Comparison of ENCODE assay signal across 31 cellular contexts in the genomic region with DNA sequence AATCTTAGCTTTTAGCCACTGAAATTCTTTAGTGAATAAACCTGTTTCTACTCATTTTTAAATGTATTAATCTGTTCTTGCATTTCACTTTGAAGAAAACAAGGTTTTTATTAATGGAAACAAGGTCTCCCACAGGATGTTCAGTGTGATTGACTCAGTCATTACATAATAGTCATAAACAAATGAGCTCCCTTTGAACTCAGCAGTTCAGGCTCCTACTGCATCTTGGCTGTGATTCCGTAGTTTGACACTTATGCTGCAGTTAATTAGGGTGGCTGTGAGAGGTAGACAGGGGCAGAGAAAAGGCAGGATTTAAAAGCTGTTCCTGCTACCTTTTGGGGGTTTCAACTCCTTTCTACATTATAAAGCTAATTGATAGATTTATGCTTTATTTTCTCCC.
A peak's percentile ranks its signal among the peaks of the same experiment; 100 is the strongest.
DNase-seq lines count a peak whose midpoint lies in the region; ATAC-seq, FAIRE-seq and TF ChIP-seq lines count a peak whose summit lies in the region.
"Had no signal": no experiment of that assay in that cellular context is flagged by ENCODE, and none has a peak within 500 bp of the region (broad histone marks: within the 10 kb centered on the region; RNA-seq: fewer than 3 reads in every experiment).

No MANE protein-coding gene starts in this region.

- 87% methylated on average over 1 of the region's 1 CpG for WGBS in SK-N-SH (ENCODE audit: low lambda C conversion rate)

- TF ChIP-seq RAD21 in SK-N-SH (IDR thresholded peaks at IDR 0.05; ENCODE audit: low read length) = no peak

- H3K36me3 Mint-ChIP-seq in activated CD8-positive, alpha-beta T cell treated with anti-CD3 and anti-CD28 coated beads for 36 hours (ENCODE audit: low read depth) = no peaks in the 10 kb centered on the region
- H3K36me3 Mint-ChIP-seq: CD4-positive, CD25-positive, alpha-beta regulatory T cell; naive B cell had no signal

- H3K9ac ChIP-seq in SK-N-SH = no peak overlapping the region
- no peak overlapping the region for H3K9ac ChIP-seq in keratinocyte (ENCODE audit: control insufficient read depth, extremely low read depth, insufficient read depth, low read length)
- H3K9ac ChIP-seq: GM23248 had no signal

- TF ChIP-seq EP300 in SK-N-SH (IDR thresholded peaks at IDR 0.05; ENCODE audit: borderline replicate concordance in 1 of 2, low read depth in 1 of 2, low read length in 1 of 2) = no peak

- no peaks in the 10 kb centered on the region for H3K9me3 ChIP-seq in SK-N-SH
- H3K9me3 ChIP-seq in keratinocyte (ENCODE audit: control insufficient read depth, low read depth, low read length) = no peaks in the 10 kb centered on the region
- H3K9me3 ChIP-seq: gastroesophageal sphincter, MG63, right lobe of liver, stomach had no signal

- H3K27me3 ChIP-seq in SK-N-SH (ENCODE audit: insufficient read depth) (no peaks in the 10 kb centered on the region), keratinocyte (ENCODE audit: control insufficient read depth, extremely low read depth, insufficient read depth, low read length) (no peaks in the 10 kb centered on the region)
- H3K27me3 ChIP-seq: dorsolateral prefrontal cortex, gastroesophageal sphincter, MG63, right lobe of liver, stomach had no signal

- no peaks in the 10 kb centered on the region for H3K9me2 ChIP-seq in SK-N-SH

- ATAC-seq in SK-N-SH treated with all-trans-retinoic acid at 6 μM for 48 hours (peak; percentile 24; the same call in 1 of the 3 replicates), omental fat pad (ENCODE audit: low FRiP score) (no peak)
- ATAC-seq in activated CD8-positive, alpha-beta T cell treated with anti-CD3 and anti-CD28 coated beads for 36 hours = no peak
- ATAC-seq: activated CD4-positive, CD25-positive, alpha-beta regulatory T cell treated with anti-CD3 and anti-CD28 coated beads, Interleukin-2, amount 50 U/mL, for 24 hours; activated naive CD8-positive, alpha-beta T cell treated with anti-CD3 and anti-CD28 coated beads, Interleukin-2, amount 50 U/mL, for 24 hours; gastroesophageal sphincter; left lobe of liver; right lobe of liver had no signal

- no peaks in the 10 kb centered on the region for H4K20me1 ChIP-seq in SK-N-SH (ENCODE audit: insufficient read depth)
- no peaks in the 10 kb centered on the region for H4K20me1 ChIP-seq in keratinocyte (ENCODE audit: control insufficient read depth, extremely low read depth, insufficient read depth, low read length)

- no peaks in the 10 kb centered on the region for H3K36me3 ChIP-seq in SK-N-SH (replicated peaks in 1 of 2; ENCODE audit: control insufficient read depth in 1 of 2, insufficient read depth in 2 of 2, low read length in 1 of 2)
- peaks cover 8 to 9% of the 10 kb centered on the region in 2 experiments for H3K36me3 ChIP-seq in keratinocyte (ENCODE audit: control insufficient read depth in 2 of 2, extremely low read depth in 1 of 2, insufficient read depth in 2 of 2, low read length in 2 of 2)
- H3K36me3 ChIP-seq: gastroesophageal sphincter, right lobe of liver, stomach had no signal

- H3K4me1 Mint-ChIP-seq in activated CD8-positive, alpha-beta T cell treated with anti-CD3 and anti-CD28 coated beads for 36 hours (ENCODE audit: low read depth) = no peaks in the 10 kb centered on the region
- H3K4me1 Mint-ChIP-seq: activated naive CD8-positive, alpha-beta T cell treated with anti-CD3 and anti-CD28 coated beads, Interleukin-2, amount 50 U/mL, for 24 hours; CD4-positive, CD25-positive, alpha-beta regulatory T cell; central memory CD8-positive, alpha-beta T cell; naive B cell had no signal

- H3K4me2 ChIP-seq in SK-N-SH (no peak overlapping the region), keratinocyte (ENCODE audit: control insufficient read depth, extremely low read depth, insufficient read depth, low read depth, low read length) (peak overlapping the region; percentile 6)

- H3K79me2 ChIP-seq in SK-N-SH (ENCODE audit: insufficient read depth) (no peaks in the 10 kb centered on the region), keratinocyte (ENCODE audit: control insufficient read depth, insufficient read depth, low read length) (no peaks in the 10 kb centered on the region)

- dilution Hi-C loops in keratinocyte (cut with MboI; ENCODE audit: extremely low pct_ligation_motif_present, low sequenced_read_pairs) = no loop called here

- no peaks in the 10 kb centered on the region for H3K9me1 ChIP-seq in keratinocyte (ENCODE audit: control insufficient read depth, extremely low read depth, insufficient read depth, low read length)

- H3K4me3 ChIP-seq in SK-N-SH (ENCODE audit: low read depth in 2 of 2, low read length in 1 of 2) (no peak overlapping the region), keratinocyte (ENCODE audit: control insufficient read depth in 2 of 3, extremely low read depth in 1 of 3, insufficient read depth in 2 of 3, low read depth in 1 of 3, low read length in 3 of 3) (no peak overlapping the region)
- H3K4me3 ChIP-seq: dorsolateral prefrontal cortex, gastroesophageal sphincter, GM23248, MG63, right lobe of liver, stomach had no signal

- H3K4me1 ChIP-seq in SK-N-SH (ENCODE audit: control insufficient read depth in 1 of 2, insufficient read depth in 2 of 2, low read depth in 1 of 2, low read length in 1 of 2) (no peaks in the 10 kb centered on the region; a peak in 1 of 4 replicates), keratinocyte (ENCODE audit: control insufficient read depth, extremely low read depth, insufficient read depth, low read length) (peaks cover 7% of the 10 kb centered on the region)

- H2AFZ ChIP-seq in SK-N-SH (ENCODE audit: low read depth) (no peak overlapping the region), keratinocyte (ENCODE audit: control insufficient read depth, low read length) (no peak overlapping the region)
- H2AFZ ChIP-seq: GM23248 had no signal

- CTCF ChIA-PET in SK-N-SH (lab: Yijun Ruan, JAX) = interaction anchor here (0.5 to 2.0 kb wide), 6 partner anchors 13 to 336 kb away, joined by 3 to 6 read pairs (median 4); no protein-coding TSS in a partner anchor
- CTCF ChIA-PET in activated CD8-positive, alpha-beta T cell treated with anti-CD3 and anti-CD28 coated beads for 36 hours (lab: Charles Lee) = interaction anchor here (1.2 kb wide), 1 partner anchor 21 kb away, joined by 3 read pairs; no protein-coding TSS in a partner anchor

- intact Hi-C loops in activated CD8-positive, alpha-beta T cell treated with anti-CD3 and anti-CD28 coated beads for 36 hours (cut with micrococcal nuclease) = no loop called here

- H3K27ac Mint-ChIP-seq in activated CD8-positive, alpha-beta T cell treated with anti-CD3 and anti-CD28 coated beads for 36 hours = no peak overlapping the region
- H3K27ac Mint-ChIP-seq: activated naive CD8-positive, alpha-beta T cell treated with anti-CD3 and anti-CD28 coated beads, Interleukin-2, amount 50 U/mL, for 24 hours; naive B cell had no signal

- H3K27me3 Mint-ChIP-seq in activated CD8-positive, alpha-beta T cell treated with anti-CD3 and anti-CD28 coated beads for 36 hours = peaks cover 8% of the 10 kb centered on the region

- DNase-seq in SK-N-SH (no peak), amniotic epithelial cell (ENCODE audit: low read depth) (peak; percentile 7), keratinocyte (ENCODE audit: low read depth, low spot score) (no peak), renal cortical epithelial cell (ENCODE audit: low read depth) (peak; percentile 60), omental fat pad (ENCODE audit: low spot score) (no peak), SHP77 (lab: John Stamatoyannopoulos, UW) (no peak)
- DNase-seq in activated CD8-positive, alpha-beta T cell treated with anti-CD3 and anti-CD28 coated beads for 36 hours = no peak
- DNase-seq: activated CD4-positive, alpha-beta T cell treated with anti-CD3 and anti-CD28 coated beads, Interleukin-2, amount 50 U/mL, for 48 hours; activated CD8-positive, alpha-beta memory T cell treated with anti-CD3 and anti-CD28 coated beads, Interleukin-2, amount 50 U/mL, for 4 hours; activated naive CD4-positive, alpha-beta T cell; activated naive CD8-positive, alpha-beta T cell treated with anti-CD3 and anti-CD28 coated beads, Interleukin-2, amount 50 U/mL, for 24 hours; CD4-positive, CD25-positive, alpha-beta regulatory T cell; dorsolateral prefrontal cortex; GM23248; KG1; MG63; naive B cell; NCI-H2029; NCI-H526; right lobe of liver; stimulated activated CD4-positive, alpha-beta T cell treated with anti-CD3 and anti-CD28 coated beads, Interleukin-2, amount 100 ng/mL, for 48 hours; stomach had no signal

- H3K27ac ChIP-seq in SK-N-SH (ENCODE audit: low read depth in 2 of 2, low read length in 1 of 2) (no peak overlapping the region), keratinocyte (ENCODE audit: control insufficient read depth, insufficient read depth, low read length) (no peak overlapping the region)
- H3K27ac ChIP-seq: gastroesophageal sphincter, GM23248, right lobe of liver, stomach had no signal

- no peak for FAIRE-seq in keratinocyte (lab: Jason Lieb, UNC)
- FAIRE-seq: D721Med, GM19239, TTC549, urothelium cell line had no signal

- H3K9me3 Mint-ChIP-seq in activated CD8-positive, alpha-beta T cell treated with anti-CD3 and anti-CD28 coated beads for 36 hours = no peaks in the 10 kb centered on the region
- H3K9me3 Mint-ChIP-seq: activated naive CD8-positive, alpha-beta T cell treated with anti-CD3 and anti-CD28 coated beads, Interleukin-2, amount 50 U/mL, for 24 hours; central memory CD8-positive, alpha-beta T cell had no signal

- TF ChIP-seq CTCF in SK-N-SH (IDR thresholded peaks at IDR 0.05) (no peak), keratinocyte (optimal IDR thresholded peaks at IDR 0.05 in 1 of 3, IDR thresholded peaks at IDR 0.05 in 1 of 3, conservative IDR thresholded peaks at IDR 0.05 in 1 of 3; ENCODE audit: extremely low read depth in 1 of 3, insufficient read depth in 2 of 3, low read length in 3 of 3) (no peak), omental fat pad (IDR thresholded peaks at IDR 0.05) (no peak)
- TF ChIP-seq CTCF in activated CD8-positive, alpha-beta T cell treated with anti-CD3 and anti-CD28 coated beads for 36 hours (IDR thresholded peaks at IDR 0.05) = no peak

- POLR2A ChIA-PET in SK-N-SH (lab: Yijun Ruan, JAX) = no interaction called here
- POLR2A ChIA-PET in activated CD8-positive, alpha-beta T cell treated with anti-CD3 and anti-CD28 coated beads for 36 hours (lab: Charles Lee) = no interaction called here

- H3F3A ChIP-seq in SK-N-SH (replicated peaks; ENCODE audit: insufficient read depth) = no peaks in the 10 kb centered on the region

- no peak overlapping the region for H3K4me3 Mint-ChIP-seq in activated CD8-positive, alpha-beta T cell treated with anti-CD3 and anti-CD28 coated beads for 36 hours
- H3K4me3 Mint-ChIP-seq: activated naive CD8-positive, alpha-beta T cell treated with anti-CD3 and anti-CD28 coated beads, Interleukin-2, amount 50 U/mL, for 24 hours; CD4-positive, CD25-positive, alpha-beta regulatory T cell; central memory CD8-positive, alpha-beta T cell; naive B cell had no signal

TF ChIP-seq in SK-N-SH treated with all-trans-retinoic acid at 6 μM for 48 hours, 23 proteins besides CTCF, POLR2A, EP300 and RAD21 (continues in another document):
- TF ChIP-seq GLIS3 (CRISPR knock-in tag; IDR thresholded peaks at IDR 0.05) = no peak
- no peak for TF ChIP-seq OSR1 (CRISPR knock-in tag; IDR thresholded peaks at IDR 0.05)
- no peak for TF ChIP-seq ZNF565 (CRISPR knock-in tag; conservative IDR thresholded peaks at IDR 0.05; ENCODE audit: low read depth)

Comparison
In these comparisons a context has a peak if more than half of its experiments do, and no peak if none do; other contexts are left out.
1. DNase-seq: peak in amniotic epithelial cell (single experiment) and renal cortical epithelial cell (single experiment); none in SK-N-SH (single experiment), keratinocyte (single experiment), omental fat pad (single experiment), activated CD8-positive, alpha-beta T cell treated with anti-CD3 and anti-CD28 coated beads for 36 hours (single experiment) and SHP77 (0 of 2).